ENCODE assay signal across 16 cellular contexts in genomic region chr19:4922530-4923378, GRCh38. TPM values are rescaled to one million over a fixed set of nuclear protein-coding genes. Genes with fewer than 3 reads are reported as not detected.
DNase-seq lines count a peak whose midpoint lies in the region; ATAC-seq and TF ChIP-seq lines count a peak whose summit lies in the region.
"Had no signal": no experiment of that assay in that cellular context is flagged by ENCODE, and none has a peak within 500 bp of the region (broad histone marks: within the 10 kb centered on the region; RNA-seq: fewer than 3 reads in every experiment).

No MANE protein-coding gene starts in this region.

- no peak for TF ChIP-seq POLR2A in gastroesophageal sphincter (IDR thresholded peaks at IDR 0.05)

- H3K36me3 ChIP-seq in endodermal cell (ENCODE audit: control insufficient read depth, insufficient read depth, low read length) (peaks cover 7% of the 10 kb centered on the region), gastroesophageal sphincter (no peaks in the 10 kb centered on the region)

- H3K36me3 Mint-ChIP-seq in activated CD4-positive, alpha-beta T cell treated with anti-CD3 and anti-CD28 coated beads, Interleukin-2, amount 10 ng/mL, durations not matched to agents 7 days and 5 days (ENCODE audit: low read depth) = peaks cover 33% of the 10 kb centered on the region
- H3K36me3 Mint-ChIP-seq in endodermal cell (ENCODE audit: low read depth) = peaks cover 37% of the 10 kb centered on the region

- peak overlapping the region; percentile 60 for H3K27ac Mint-ChIP-seq in activated CD4-positive, alpha-beta T cell treated with anti-CD3 and anti-CD28 coated beads, Interleukin-2, amount 10 ng/mL, durations not matched to agents 7 days and 5 days
- H3K27ac Mint-ChIP-seq in endodermal cell = peak overlapping the region; percentile 82
- H3K27ac Mint-ChIP-seq: HFFc6 had no signal

- DNase-seq in activated CD4-positive, alpha-beta T cell treated with anti-CD3 and anti-CD28 coated beads, Interleukin-2, amount 10 ng/mL, durations not matched to agents 7 days and 5 days = no peak
- no peak for DNase-seq in activated CD4-positive, alpha-beta T cell treated with anti-CD3 and anti-CD28 coated beads for 48 hours
- peak; percentile 18 to 32 for DNase-seq in NOMO-1 (lab: John Stamatoyannopoulos, UW; ENCODE audit: unreplicated experiment in 2 of 2)
- DNase-seq in endodermal cell = no peak
- peak; percentile 22 for DNase-seq in pons (ENCODE audit: low spot score)
- no peak for DNase-seq in activated T-cell treated with anti-CD3 and anti-CD28 coated beads, Interleukin-2, amount 50 U/mL, for 1 hour
- DNase-seq: activated CD4-positive, alpha-beta T cell treated with anti-CD3 and anti-CD28 coated beads, Interleukin-2, amount 50 U/mL, for 1 hour; HFFc6; hippocampal formation; left colon; NCI-H2029; NCI-H526 had no signal

- CTCF ChIA-PET in activated CD4-positive, alpha-beta T cell treated with anti-CD3 and anti-CD28 coated beads, Interleukin-2, amount 10 ng/mL, durations not matched to agents 7 days and 5 days (lab: Charles Lee) = interaction anchor here (1.2 kb wide), 1 partner anchor 111 kb away, joined by 3 read pairs; no protein-coding TSS in a partner anchor

- no peak for ATAC-seq in HG03342 (IDR thresholded peaks at IDR 0.05; ENCODE audit: unreplicated experiment)
- no peak for ATAC-seq in gastroesophageal sphincter
- ATAC-seq: left colon had no signal

- no peaks in the 10 kb centered on the region for H3K27me3 Mint-ChIP-seq in activated CD4-positive, alpha-beta T cell treated with anti-CD3 and anti-CD28 coated beads, Interleukin-2, amount 10 ng/mL, durations not matched to agents 7 days and 5 days
- no peaks in the 10 kb centered on the region for H3K27me3 Mint-ChIP-seq in endodermal cell (ENCODE audit: insufficient read depth)

- H3K27ac ChIP-seq in endodermal cell (ENCODE audit: low read depth, low read length) (peak overlapping the region; percentile 83), gastroesophageal sphincter (no peak overlapping the region)

- H3K9ac ChIP-seq in endodermal cell (ENCODE audit: extremely low read depth, low read length, poor library complexity, severe bottlenecking) = no peak overlapping the region

- H3K9me3 Mint-ChIP-seq in activated CD4-positive, alpha-beta T cell treated with anti-CD3 and anti-CD28 coated beads, Interleukin-2, amount 10 ng/mL, durations not matched to agents 7 days and 5 days = no peaks in the 10 kb centered on the region
- H3K9me3 Mint-ChIP-seq in endodermal cell = no peaks in the 10 kb centered on the region
- H3K9me3 Mint-ChIP-seq: HFFc6 had no signal

- H3K9me3 ChIP-seq in endodermal cell (ENCODE audit: control insufficient read depth, low read length) = no peaks in the 10 kb centered on the region
- no peaks in the 10 kb centered on the region for H3K9me3 ChIP-seq in gastroesophageal sphincter

- POLR2A ChIA-PET in activated CD4-positive, alpha-beta T cell treated with anti-CD3 and anti-CD28 coated beads, Interleukin-2, amount 10 ng/mL, durations not matched to agents 7 days and 5 days (lab: Charles Lee) = no interaction called here

- H3K4me1 ChIP-seq in endodermal cell (ENCODE audit: control insufficient read depth, insufficient read depth, low read length) (no peaks in the 10 kb centered on the region), gastroesophageal sphincter (no peaks in the 10 kb centered on the region)

- TF ChIP-seq CTCF in endodermal cell (conservative IDR thresholded peaks at IDR 0.05) (no peak), gastroesophageal sphincter (IDR thresholded peaks at IDR 0.05) (no peak)

- peaks cover 14% of the 10 kb centered on the region for H3K4me1 Mint-ChIP-seq in activated CD4-positive, alpha-beta T cell treated with anti-CD3 and anti-CD28 coated beads, Interleukin-2, amount 10 ng/mL, durations not matched to agents 7 days and 5 days
- H3K4me1 Mint-ChIP-seq in endodermal cell = no peaks in the 10 kb centered on the region

- H3K4me3 Mint-ChIP-seq in activated CD4-positive, alpha-beta T cell treated with anti-CD3 and anti-CD28 coated beads, Interleukin-2, amount 10 ng/mL, durations not matched to agents 7 days and 5 days = no peak overlapping the region
- H3K4me3 Mint-ChIP-seq in endodermal cell = no peak overlapping the region
- H3K4me3 Mint-ChIP-seq: HFFc6 had no signal

- WGBS in endodermal cell (ENCODE audit: insufficient coverage in 1 of 2, insufficient read length in 1 of 2), 2 experiments = 93 to 100% methylated on average over 14 to 26 of the region's 26 CpGs
- WGBS in gastroesophageal sphincter (ENCODE audit: low coverage in 1 of 2), 2 donors = 79 to 80% methylated on average over 9 to 16 of the region's 26 CpGs

- no peaks in the 10 kb centered on the region for H3K27me3 ChIP-seq in endodermal cell (ENCODE audit: control insufficient read depth, insufficient read depth, low read length, poor library complexity, severe bottlenecking)
- no peaks in the 10 kb centered on the region for H3K27me3 ChIP-seq in gastroesophageal sphincter

- H3K4me3 ChIP-seq in endodermal cell (ENCODE audit: low read length) (no peak overlapping the region), gastroesophageal sphincter (no peak overlapping the region)

- no peak for TF ChIP-seq EP300 in gastroesophageal sphincter (IDR thresholded peaks at IDR 0.05)

RNA-seq across cellular contexts. Expression of gene UHRF1, which starts 13.5 kb away (rescaled TPM):
- total RNA-seq in activated CD4-positive, alpha-beta T cell treated with anti-CD3 and anti-CD28 coated beads, Interleukin-2, amount 10 ng/mL, durations not matched to agents 7 days and 5 days = 100 to 1,000 TPM; 130 to 141 TPM
- total RNA-seq in endodermal cell = 10 to 100 TPM; 54.6 to 59.4 TPM
- 59.3 TPM for polyA plus RNA-seq in endodermal cell (2013, experiment 1 of 2)
- polyA plus RNA-seq in endodermal cell (2013, experiment 2 of 2) = 57.0 TPM
- total RNA-seq in gastroesophageal sphincter = 1 to 10 TPM in 1 of 4 donors, under 1 TPM in 3; 0.58 to 1.4 (median 0.73) TPM

RNA-seq across cellular contexts. Expression of gene ARRDC5, which starts 20.1 kb away (rescaled TPM):
- 1 to 10 TPM; 1.5 to 1.8 TPM for total RNA-seq in activated CD4-positive, alpha-beta T cell treated with anti-CD3 and anti-CD28 coated beads, Interleukin-2, amount 10 ng/mL, durations not matched to agents 7 days and 5 days
- total RNA-seq in endodermal cell = not detected
- not detected for polyA plus RNA-seq in endodermal cell (2013, experiment 1 of 2)
- not detected for polyA plus RNA-seq in endodermal cell (2013, experiment 2 of 2)
- total RNA-seq in gastroesophageal sphincter = 1 to 10 TPM in 1 of 4 donors, not detected in 3; 1.1 TPM
- total RNA-seq: A673, HFFc6, LHCN-M2 had no signal

RNA-seq across cellular contexts. Expression of gene KDM4B, which starts 46.2 kb away (rescaled TPM):
- total RNA-seq in activated CD4-positive, alpha-beta T cell treated with anti-CD3 and anti-CD28 coated beads, Interleukin-2, amount 10 ng/mL, durations not matched to agents 7 days and 5 days = 10 to 100 TPM; 37.1 to 40.2 TPM
- total RNA-seq in endodermal cell = 10 to 100 TPM; 27.8 to 38.5 TPM
- 38.5 TPM for polyA plus RNA-seq in endodermal cell (2013, experiment 1 of 2)
- polyA plus RNA-seq in endodermal cell (2013, experiment 2 of 2) = 33.4 TPM
- 10 to 100 TPM; 29.2 to 43.8 (median 38.7) TPM for total RNA-seq in gastroesophageal sphincter

RNA-seq across cellular contexts. Expression of gene PLIN3, which starts 55.3 kb away (rescaled TPM):
- 10 to 100 TPM; 24.1 to 28.1 TPM for total RNA-seq in activated CD4-positive, alpha-beta T cell treated with anti-CD3 and anti-CD28 coated beads, Interleukin-2, amount 10 ng/mL, durations not matched to agents 7 days and 5 days
- 10 to 100 TPM; 80.0 to 80.9 TPM for total RNA-seq in endodermal cell
- 62.6 TPM for polyA plus RNA-seq in endodermal cell (2013, experiment 1 of 2)
- polyA plus RNA-seq in endodermal cell (2013, experiment 2 of 2) = 69.5 TPM
- total RNA-seq in gastroesophageal sphincter = 10 to 100 TPM; 18.5 to 66.3 (median 34.7) TPM

Comparison
In these comparisons a context has a peak if more than half of its experiments do, and no peak if none do; other contexts are left out.
1. DNase-seq: peak in NOMO-1 (2 of 2) and pons (single experiment); none in activated CD4-positive, alpha-beta T cell treated with anti-CD3 and anti-CD28 coated beads, Interleukin-2, amount 10 ng/mL, durations not matched to agents 7 days and 5 days (single experiment), activated CD4-positive, alpha-beta T cell treated with anti-CD3 and anti-CD28 coated beads for 48 hours (single experiment), endodermal cell (single experiment) and activated T-cell treated with anti-CD3 and anti-CD28 coated beads, Interleukin-2, amount 50 U/mL, for 1 hour (single experiment).
2. RNA of gene UHRF1, which starts 13.5 kb away (total RNA-seq): 130 to 141 TPM in activated CD4-positive, alpha-beta T cell treated with anti-CD3 and anti-CD28 coated beads, Interleukin-2, amount 10 ng/mL, durations not matched to agents 7 days and 5 days and 54.6 to 59.4 TPM in endodermal cell; 0.58 to 1.4 TPM in gastroesophageal sphincter; every median in the first group is over 10 times any median in the second.